In genomic region chr20:6703047-6703446, GRCh38 we compare ENCODE assay signal across 24 cellular contexts.
A peak's percentile ranks its signal among the peaks of the same experiment; 100 is the strongest.
DNase-seq lines count a peak whose midpoint lies in the region; ATAC-seq, FAIRE-seq and TF ChIP-seq lines count a peak whose summit lies in the region.
"Had no signal": no experiment of that assay in that cellular context is flagged by ENCODE, and none has a peak within 500 bp of the region (broad histone marks: within the 10 kb centered on the region; RNA-seq: fewer than 3 reads in every experiment).

No MANE protein-coding gene starts in this region.

- peaks cover 0 to 4% (median 0%) of the 10 kb centered on the region in 7 donors for H3K9me3 Mint-ChIP-seq in CD14-positive monocyte
- H3K9me3 Mint-ChIP-seq: activated CD4-positive, alpha-beta T cell treated with anti-CD3 and anti-CD28 coated beads, Interleukin-2, amount 10 ng/mL, durations not matched to agents 24 days and 14 days had no signal

- no peak overlapping the region for H3K4me3 ChIP-seq in H1 (ENCODE audit: extremely low read depth in 1 of 4, insufficient read depth in 2 of 4, low read depth in 3 of 4, low read length in 4 of 4)
- no peak overlapping the region for H3K4me3 ChIP-seq in mucosa of stomach (ENCODE audit: low read length)
- H3K4me3 ChIP-seq in upper lobe of right lung, result no peak overlapping the region
- H3K4me3 ChIP-seq: skin epidermis had no signal

- H2BK12ac ChIP-seq in H1 (ENCODE audit: low read depth, low read length), result no peak overlapping the region

- no peak overlapping the region for H2BK15ac ChIP-seq in H1 (ENCODE audit: low read length)

- H3K9me3 ChIP-seq in H1 (ENCODE audit: insufficient read depth in 2 of 2, low read depth in 1 of 2, low read length in 1 of 2) (no peaks in the 10 kb centered on the region), mucosa of stomach (ENCODE audit: control insufficient read depth, low read length) (no peaks in the 10 kb centered on the region), upper lobe of right lung (no peaks in the 10 kb centered on the region)
- H3K9me3 ChIP-seq: neutrophil had no signal

- H2BK20ac ChIP-seq in H1 (ENCODE audit: low read length), result no peak overlapping the region

- CTCF ChIA-PET in H1 (lab: Charles Lee; ENCODE audit: partially characterized antibody), result interaction anchor here (0.7 kb wide), 1 partner anchor 117 kb away, joined by 4 read pairs; no protein-coding TSS in a partner anchor

- no peak overlapping the region for H3K56ac ChIP-seq in H1 (replicated peaks; ENCODE audit: insufficient read length, low read depth, low read length)

- H3K27ac Mint-ChIP-seq in CD14-positive monocyte, result no peak overlapping the region
- H3K27ac Mint-ChIP-seq: activated CD4-positive, alpha-beta T cell treated with anti-CD3 and anti-CD28 coated beads, Interleukin-2, amount 10 ng/mL, durations not matched to agents 24 days and 14 days; activated CD8-positive, alpha-beta memory T cell treated with anti-CD3 and anti-CD28 coated beads, Interleukin-2, amount 10 ng/mL, durations not matched to agents 7 days and 5 days; HFFc6; IgD-negative memory B cell; stimulated activated effector memory CD8-positive, alpha-beta T cell treated with anti-CD3 and anti-CD28 coated beads, Interleukin-12 subunit alpha, Interleukin-12 subunit beta, amount 100 ng/mL, for 72 hours had no signal

- no peak overlapping the region for H3K4me2 ChIP-seq in H1 (ENCODE audit: insufficient read depth in 1 of 2, low read depth in 2 of 2, low read length in 2 of 2)

- peaks cover 0 to 2% (median 0%) of the 10 kb centered on the region in 4 experiments; a peak in 1 of 7 replicates for H3K27me3 ChIP-seq in H1 (replicated peaks in 1 of 4; ENCODE audit: control insufficient read depth in 3 of 4, extremely low read depth in 1 of 4, insufficient read depth in 3 of 4, low read length in 3 of 4)
- H3K27me3 ChIP-seq in mucosa of stomach (ENCODE audit: control insufficient read depth, insufficient read depth, low read length), result no peaks in the 10 kb centered on the region
- H3K27me3 ChIP-seq in upper lobe of right lung, result no peaks in the 10 kb centered on the region

- no peak overlapping the region for H4K5ac ChIP-seq in H1 (ENCODE audit: insufficient read length, low read depth, low read length)

- no peak for TF ChIP-seq RAD21 in H1 (IDR thresholded peaks at IDR 0.05 in 1 of 2, conservative IDR thresholded peaks at IDR 0.05 in 1 of 2; ENCODE audit: low read depth in 2 of 2, low read length in 2 of 2)

- H3K36me3 ChIP-seq in H1 (ENCODE audit: control insufficient read depth in 2 of 4, insufficient read depth in 4 of 4, low read length in 3 of 4) (no peaks in the 10 kb centered on the region), mucosa of stomach (ENCODE audit: control insufficient read depth, insufficient read depth, low read length) (no peaks in the 10 kb centered on the region), upper lobe of right lung (no peaks in the 10 kb centered on the region)
- H3K36me3 ChIP-seq: neutrophil had no signal

- no peak overlapping the region for H3K4ac ChIP-seq in H1 (replicated peaks; ENCODE audit: insufficient read length, low read depth, low read length)

- H2BK120ac ChIP-seq in H1 (replicated peaks; ENCODE audit: low read depth, low read length), result no peak overlapping the region

- peaks cover 0 to 10% of the 10 kb centered on the region in 2 donors for H3K36me3 Mint-ChIP-seq in CD14-positive monocyte
- H3K36me3 Mint-ChIP-seq: activated CD8-positive, alpha-beta memory T cell treated with anti-CD3 and anti-CD28 coated beads, Interleukin-2, amount 10 ng/mL, durations not matched to agents 7 days and 5 days; IgD-negative memory B cell; stimulated activated effector memory CD8-positive, alpha-beta T cell treated with anti-CD3 and anti-CD28 coated beads, Interleukin-12 subunit alpha, Interleukin-12 subunit beta, amount 100 ng/mL, for 72 hours had no signal

- H3K79me2 ChIP-seq in H1 (ENCODE audit: control insufficient read depth in 1 of 2, insufficient read depth in 2 of 2, low read length in 2 of 2), result no peaks in the 10 kb centered on the region

- no peak overlapping the region for H3K23ac ChIP-seq in H1 (ENCODE audit: insufficient read length)

- peak; percentile 22 for DNase-seq in DMS53 (lab: John Stamatoyannopoulos, UW)
- no peak for DNase-seq in DMS53 treated with DMSO at 0.1 percent for 48 hours (lab: John Stamatoyannopoulos, UW; ENCODE audit: unreplicated experiment)
- no peak for DNase-seq in H1 (ENCODE audit: low read depth in 1 of 2, low spot score in 2 of 2)
- no peak for DNase-seq in upper lobe of right lung
- no peak for DNase-seq in AG08395 (ENCODE audit: low spot score)
- DNase-seq in CD14-positive monocyte (ENCODE audit: low spot score), result no peak
- DNase-seq: 8988T; activated CD4-positive, alpha-beta T cell treated with anti-CD3 and anti-CD28 coated beads, Interleukin-2, amount 10 ng/mL, durations not matched to agents 24 days and 14 days; activated CD8-positive, alpha-beta memory T cell treated with anti-CD3 and anti-CD28 coated beads, Interleukin-2, amount 10 ng/mL, durations not matched to agents 7 days and 5 days; activated naive CD4-positive, alpha-beta T cell treated with anti-CD3 and anti-CD28 coated beads, Interleukin-2, amount 50 U/mL, for 16 hours; amygdala; HFFc6; NCI-H1417; NCI-H2081 treated with DMSO at 0.1 percent for 48 hours; NCI-H446; NCI-H82 had no signal

- no peak overlapping the region for H4K91ac ChIP-seq in H1 (replicated peaks; ENCODE audit: insufficient read length, low read length)

- H3K27me3 Mint-ChIP-seq in CD14-positive monocyte (ENCODE audit: low read depth in 3 of 3), result peaks cover 17 to 23% (median 19%) of the 10 kb centered on the region in 3 donors
- H3K27me3 Mint-ChIP-seq: activated CD4-positive, alpha-beta T cell treated with anti-CD3 and anti-CD28 coated beads, Interleukin-2, amount 10 ng/mL, durations not matched to agents 24 days and 14 days; activated CD8-positive, alpha-beta memory T cell treated with anti-CD3 and anti-CD28 coated beads, Interleukin-2, amount 10 ng/mL, durations not matched to agents 7 days and 5 days; IgD-negative memory B cell had no signal

- no peak overlapping the region for H4K8ac ChIP-seq in H1 (ENCODE audit: extremely low read depth, insufficient read depth, low read length)

- H3K9ac ChIP-seq in H1 (replicated peaks in 1 of 4; ENCODE audit: extremely low read depth in 1 of 4, low read depth in 3 of 4, low read length in 3 of 4) (no peak overlapping the region), mucosa of stomach (ENCODE audit: low read length) (peak overlapping the region; percentile 40)

- TF ChIP-seq EP300 in H1 (IDR thresholded peaks at IDR 0.05; ENCODE audit: borderline replicate concordance in 1 of 2, low read depth in 2 of 2, low read length in 2 of 2), result no peak

- H2BK5ac ChIP-seq in H1 (ENCODE audit: low read depth, low read length), result no peak overlapping the region

- H3K14ac ChIP-seq in H1 (ENCODE audit: insufficient read length), result no peak overlapping the region

- no peak for FAIRE-seq in H1 (lab: Jason Lieb, UNC)
- FAIRE-seq: keratinocyte had no signal

- peak overlapping the region; percentile 20; the same call in 1 of the 2 replicates for H2AFZ ChIP-seq in H1 (ENCODE audit: low read length)

- peaks cover 51% of the 10 kb centered on the region for H3K4me1 Mint-ChIP-seq in CD14-positive monocyte
- H3K4me1 Mint-ChIP-seq: activated CD4-positive, alpha-beta T cell treated with anti-CD3 and anti-CD28 coated beads, Interleukin-2, amount 10 ng/mL, durations not matched to agents 24 days and 14 days; IgD-negative memory B cell; stimulated activated effector memory CD8-positive, alpha-beta T cell treated with anti-CD3 and anti-CD28 coated beads, Interleukin-12 subunit alpha, Interleukin-12 subunit beta, amount 100 ng/mL, for 72 hours had no signal

- POLR2A ChIA-PET in H1 (lab: Charles Lee; ENCODE audit: partially characterized antibody), result no interaction called here

- H3K27ac ChIP-seq in H1 (ENCODE audit: low read depth, low read length), result no peak overlapping the region
- peak overlapping the region; percentile 49 for H3K27ac ChIP-seq in upper lobe of right lung
- H3K27ac ChIP-seq: neutrophil had no signal

- ATAC-seq in upper lobe of right lung, result no peak
- no peak for ATAC-seq in GM19395 (IDR thresholded peaks at IDR 0.05; ENCODE audit: unreplicated experiment)
- ATAC-seq: activated CD8-positive, alpha-beta memory T cell treated with anti-CD3 and anti-CD28 coated beads, Interleukin-2, amount 10 ng/mL, durations not matched to agents 7 days and 5 days; Right ventricle myocardium inferior; stimulated activated effector memory CD8-positive, alpha-beta T cell treated with anti-CD3 and anti-CD28 coated beads, Interleukin-12 subunit alpha, Interleukin-12 subunit beta, amount 100 ng/mL, for 72 hours had no signal

- intact Hi-C loops in upper lobe of right lung (cut with DNase I) (no loop called here), CD14-positive monocyte (cut with micrococcal nuclease) (no loop called here)

- TF ChIP-seq POLR2A in H1 (IDR thresholded peaks at IDR 0.05; ENCODE audit: control extremely low read depth in 1 of 2, low read depth in 2 of 2, low read length in 2 of 2), result no peak

- H2AK5ac ChIP-seq in H1 (ENCODE audit: low read depth, low read length), result no peak overlapping the region

- no peaks in the 10 kb centered on the region for H4K20me1 ChIP-seq in H1 (replicated peaks in 1 of 2; ENCODE audit: control insufficient read depth in 1 of 2, insufficient read depth in 2 of 2, low read length in 2 of 2)

- no peaks in the 10 kb centered on the region for H3K23me2 ChIP-seq in H1 (ENCODE audit: low read depth, low read length)

- H3K18ac ChIP-seq in H1 (ENCODE audit: extremely low read depth, low read length), result no peak overlapping the region

- H3K4me1 ChIP-seq in H1 (replicated peaks in 1 of 4; ENCODE audit: control insufficient read depth in 3 of 4, insufficient read depth in 4 of 4, low read length in 3 of 4), result peaks cover 0 to 3% (median 0%) of the 10 kb centered on the region in 4 experiments; a peak in 2 of 7 replicates
- peaks cover 82% of the 10 kb centered on the region for H3K4me1 ChIP-seq in mucosa of stomach (ENCODE audit: control insufficient read depth, insufficient read depth, low read length)
- H3K4me1 ChIP-seq in upper lobe of right lung, result peaks cover 63% of the 10 kb centered on the region

- H3K4me3 Mint-ChIP-seq in CD14-positive monocyte, result no peak overlapping the region
- H3K4me3 Mint-ChIP-seq: activated CD4-positive, alpha-beta T cell treated with anti-CD3 and anti-CD28 coated beads, Interleukin-2, amount 10 ng/mL, durations not matched to agents 24 days and 14 days; activated CD8-positive, alpha-beta memory T cell treated with anti-CD3 and anti-CD28 coated beads, Interleukin-2, amount 10 ng/mL, durations not matched to agents 7 days and 5 days; HFFc6; IgD-negative memory B cell; stimulated activated effector memory CD8-positive, alpha-beta T cell treated with anti-CD3 and anti-CD28 coated beads, Interleukin-12 subunit alpha, Interleukin-12 subunit beta, amount 100 ng/mL, for 72 hours had no signal

- whole genome bisulfite sequencing in H1 (ENCODE audit: extremely low coverage in 1 of 2, insufficient coverage in 1 of 2, insufficient read length in 1 of 2, insufficient replicate concordance in 2 of 2, low coverage in 1 of 2, low lambda C conversion rate in 2 of 2, missing lambda C conversion rate in 1 of 2), 2 experiments, result 89% methylated on average over 3 of the region's 3 CpGs; no CpG with 5 or more reads in 1 of the 2 experiments

- TF ChIP-seq CTCF in H1 (IDR thresholded peaks at IDR 0.05; ENCODE audit: control extremely low read depth in 1 of 3, insufficient read depth in 1 of 3, low read depth in 1 of 3, low read length in 3 of 3) (no peak), upper lobe of right lung (IDR thresholded peaks at IDR 0.05) (no peak), CD14-positive monocyte (IDR thresholded peaks at IDR 0.05) (no peak)

- no peaks in the 10 kb centered on the region for H3K79me1 ChIP-seq in H1 (ENCODE audit: low read depth, low read length)
